2 cellular contexts compared by ENCODE assay signal in genomic region chr20:32380745-32381144, GRCh38.
A peak's percentile ranks its signal among the peaks of the same experiment; 100 is the strongest.
TF ChIP-seq lines count a peak whose summit lies in the region.

No MANE protein-coding gene starts in this region.

TF ChIP-seq in HepG2, 621 proteins besides CTCF, POLR2A, EP300 and RAD21:
- TF ChIP-seq FOXO4 (CRISPR knock-in tag; conservative IDR thresholded peaks at IDR 0.05): 0 out of 2 replicates have a peak, but pooled peaks have one; percentile 54
- TF ChIP-seq, protein P1, sequence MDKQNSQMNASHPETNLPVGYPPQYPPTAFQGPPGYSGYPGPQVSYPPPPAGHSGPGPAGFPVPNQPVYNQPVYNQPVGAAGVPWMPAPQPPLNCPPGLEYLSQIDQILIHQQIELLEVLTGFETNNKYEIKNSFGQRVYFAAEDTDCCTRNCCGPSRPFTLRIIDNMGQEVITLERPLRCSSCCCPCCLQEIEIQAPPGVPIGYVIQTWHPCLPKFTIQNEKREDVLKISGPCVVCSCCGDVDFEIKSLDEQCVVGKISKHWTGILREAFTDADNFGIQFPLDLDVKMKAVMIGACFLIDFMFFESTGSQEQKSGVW (CRISPR knock-in tag; IDR thresholded peaks at IDR 0.05; ENCODE audit: borderline replicate concordance): no peak
- TF ChIP-seq ZNF30 (CRISPR knock-in tag; IDR thresholded peaks at IDR 0.05): 0 out of 2 replicates have a peak, but pooled peaks have one; percentile 34
- peak; percentile 58 for TF ChIP-seq NFE2L2 (IDR thresholded peaks at IDR 0.05; ENCODE audit: low read length)

TF ChIP-seq in K562, 482 proteins besides CTCF, POLR2A, EP300 and RAD21:
- TF ChIP-seq ZKSCAN3 (CRISPR knock-in tag; IDR thresholded peaks at IDR 0.05) (no peak), STAT5B (CRISPR knock-in tag; IDR thresholded peaks at IDR 0.05) (no peak), ZNF316 (IDR thresholded peaks at IDR 0.05) (0 out of 2 replicates have a peak, but pooled peaks have one; percentile 7), C11orf30 (IDR thresholded peaks at IDR 0.05; ENCODE audit: low read depth) (peak; percentile 12; the same call in 1 of the 2 replicates), HMBOX1 (IDR thresholded peaks at IDR 0.05) (no peak)
TF ChIP-seq in K562: peak in this region for 2.
